ENCODE assay signal across 1 cellular context in genomic region chr17:28404461-28404811, GRCh38.
TF ChIP-seq lines count a peak whose summit lies in the region.

No MANE protein-coding gene starts in this region.

TF ChIP-seq in GM12878, 131 proteins besides CTCF, POLR2A, EP300 and RAD21:
- no peak for TF ChIP-seq FOS (IDR thresholded peaks at IDR 0.05; ENCODE audit: borderline replicate concordance, extremely low read depth, insufficient read length)
- TF ChIP-seq ATF3 (IDR thresholded peaks at IDR 0.05; ENCODE audit: borderline replicate concordance, extremely low read depth, low read depth, low read length) = no peak
- no peak for TF ChIP-seq MEF2B (IDR thresholded peaks at IDR 0.05; ENCODE audit: partially characterized antibody, poor library complexity, severe bottlenecking)
- TF ChIP-seq KAT2A (conservative IDR thresholded peaks at IDR 0.05; ENCODE audit: control insufficient read depth, low read depth, low read length) = no peak
- TF ChIP-seq SMAD1 (IDR thresholded peaks at IDR 0.05; ENCODE audit: low read depth, partially characterized antibody) = no peak
- no peak for TF ChIP-seq E2F8 (IDR thresholded peaks at IDR 0.05; ENCODE audit: low read depth, partially characterized antibody)
- no peak for TF ChIP-seq BCL3 (IDR thresholded peaks at IDR 0.05; ENCODE audit: borderline replicate concordance, insufficient read depth, low read depth, low read length, poor library complexity, severe bottlenecking)
- TF ChIP-seq MTA3 (IDR thresholded peaks at IDR 0.05; ENCODE audit: borderline replicate concordance, low read length) = no peak
- no peak for TF ChIP-seq CEBPB (IDR thresholded peaks at IDR 0.05; ENCODE audit: borderline replicate concordance in 1 of 2, low read depth in 2 of 2, low read length in 2 of 2)
- TF ChIP-seq, protein P1, sequence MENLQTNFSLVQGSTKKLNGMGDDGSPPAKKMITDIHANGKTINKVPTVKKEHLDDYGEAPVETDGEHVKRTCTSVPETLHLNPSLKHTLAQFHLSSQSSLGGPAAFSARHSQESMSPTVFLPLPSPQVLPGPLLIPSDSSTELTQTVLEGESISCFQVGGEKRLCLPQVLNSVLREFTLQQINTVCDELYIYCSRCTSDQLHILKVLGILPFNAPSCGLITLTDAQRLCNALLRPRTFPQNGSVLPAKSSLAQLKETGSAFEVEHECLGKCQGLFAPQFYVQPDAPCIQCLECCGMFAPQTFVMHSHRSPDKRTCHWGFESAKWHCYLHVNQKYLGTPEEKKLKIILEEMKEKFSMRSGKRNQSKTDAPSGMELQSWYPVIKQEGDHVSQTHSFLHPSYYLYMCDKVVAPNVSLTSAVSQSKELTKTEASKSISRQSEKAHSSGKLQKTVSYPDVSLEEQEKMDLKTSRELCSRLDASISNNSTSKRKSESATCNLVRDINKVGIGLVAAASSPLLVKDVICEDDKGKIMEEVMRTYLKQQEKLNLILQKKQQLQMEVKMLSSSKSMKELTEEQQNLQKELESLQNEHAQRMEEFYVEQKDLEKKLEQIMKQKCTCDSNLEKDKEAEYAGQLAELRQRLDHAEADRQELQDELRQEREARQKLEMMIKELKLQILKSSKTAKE (IDR thresholded peaks at IDR 0.05; ENCODE audit: low read depth, poor library complexity, severe bottlenecking) = no peak
- TF ChIP-seq NFIC (IDR thresholded peaks at IDR 0.05; ENCODE audit: low read depth, low read length) = no peak
- TF ChIP-seq IRF5 (IDR thresholded peaks at IDR 0.05; ENCODE audit: borderline replicate concordance) = no peak
- TF ChIP-seq IRF4 (IDR thresholded peaks at IDR 0.05; ENCODE audit: low read depth, low read length) = no peak
- no peak for TF ChIP-seq PKNOX1 (IDR thresholded peaks at IDR 0.05)
- no peak for TF ChIP-seq EZH2 (IDR thresholded peaks at IDR 0.05; ENCODE audit: borderline replicate concordance, control insufficient read depth, low read depth, low read length)
